Comparison of ENCODE assay signal across 19 cellular contexts in the genomic region with DNA sequence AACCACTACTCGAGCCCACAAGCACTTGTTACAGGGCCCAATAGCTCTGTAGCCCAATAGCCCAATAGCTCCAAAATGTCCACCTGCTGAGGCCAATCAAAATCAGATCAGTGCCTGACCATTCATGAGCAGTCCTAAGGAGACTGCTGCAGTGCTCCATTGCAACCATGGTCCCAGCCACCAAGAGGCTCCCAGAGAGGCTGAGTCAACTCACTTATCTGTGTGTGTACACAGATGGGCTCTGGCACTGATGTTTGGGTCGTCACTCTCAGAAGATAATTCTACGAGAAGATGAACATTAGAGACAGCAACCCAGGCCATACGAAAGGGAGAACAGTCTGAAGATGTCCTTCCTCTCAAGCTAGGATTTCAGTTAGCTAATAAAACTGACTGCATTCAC. TPM values are rescaled to one million over a fixed set of nuclear protein-coding genes. Genes with fewer than 3 reads are reported as not detected.
DNase-seq lines count a peak whose midpoint lies in the region; ATAC-seq, FAIRE-seq and TF ChIP-seq lines count a peak whose summit lies in the region.
"Had no signal": no experiment of that assay in that cellular context is flagged by ENCODE, and none has a peak within 500 bp of the region (broad histone marks: within the 10 kb centered on the region; RNA-seq: fewer than 3 reads in every experiment).

No MANE protein-coding gene starts in this region.

- H3K4me3 ChIP-seq in bronchial epithelial cell (ENCODE audit: low read depth, low read length) = no peak overlapping the region
- H3K4me3 ChIP-seq: A549, GM23248, HAP-1 had no signal

- no peak for ATAC-seq in GM21515 (IDR thresholded peaks at IDR 0.05; ENCODE audit: unreplicated experiment)
- ATAC-seq in stimulated activated effector memory CD8-positive, alpha-beta T cell treated with anti-CD3 and anti-CD28 coated beads, Interleukin-12 subunit alpha, Interleukin-12 subunit beta, amount 100 ng/mL, for 72 hours = no peak
- ATAC-seq: A549 had no signal

- no peaks in the 10 kb centered on the region for H3K36me3 ChIP-seq in bronchial epithelial cell (ENCODE audit: control insufficient read depth, insufficient read depth, low read length)
- H3K36me3 ChIP-seq: HAP-1 had no signal

- TF ChIP-seq CTCF in bronchial epithelial cell (IDR thresholded peaks at IDR 0.05; ENCODE audit: insufficient read depth, low read length, severe bottlenecking) = no peak

- no peak overlapping the region for H3K4me3 Mint-ChIP-seq in stimulated activated effector memory CD8-positive, alpha-beta T cell treated with anti-CD3 and anti-CD28 coated beads, Interleukin-12 subunit alpha, Interleukin-12 subunit beta, amount 100 ng/mL, for 72 hours
- H3K4me3 Mint-ChIP-seq: CD4-positive, alpha-beta T cell had no signal

- DNase-seq in HUDEP-2 (lab: John Stamatoyannopoulos, UW; ENCODE audit: unreplicated experiment in 76 of 76) = peak in 62 of 76 experiments; percentile 3 to 70 (median 32)
- DNase-seq in OCI-M1 (lab: John Stamatoyannopoulos, UW) = peak; percentile 48
- no peak for DNase-seq in bronchial epithelial cell (ENCODE audit: low read depth)
- DNase-seq in myocyte (ENCODE audit: low read depth) = peak; percentile 83
- DNase-seq in HCEC 1CT = no peak
- no peak for DNase-seq in stimulated activated effector memory CD8-positive, alpha-beta T cell treated with anti-CD3 and anti-CD28 coated beads, Interleukin-12 subunit alpha, Interleukin-12 subunit beta, amount 100 ng/mL, for 72 hours (ENCODE audit: low spot score in 2 of 2)
- DNase-seq: AML-193; CD4-positive, alpha-beta T cell; DMS79 treated with DMSO at 0.1 percent for 48 hours; GF-D8; GM23248 had no signal

- no peaks in the 10 kb centered on the region for H3K36me3 Mint-ChIP-seq in stimulated activated effector memory CD8-positive, alpha-beta T cell treated with anti-CD3 and anti-CD28 coated beads, Interleukin-12 subunit alpha, Interleukin-12 subunit beta, amount 100 ng/mL, for 72 hours

- H3K4me1 Mint-ChIP-seq in stimulated activated effector memory CD8-positive, alpha-beta T cell treated with anti-CD3 and anti-CD28 coated beads, Interleukin-12 subunit alpha, Interleukin-12 subunit beta, amount 100 ng/mL, for 72 hours = peaks cover 15% of the 10 kb centered on the region

- H3K27ac Mint-ChIP-seq in stimulated activated effector memory CD8-positive, alpha-beta T cell treated with anti-CD3 and anti-CD28 coated beads, Interleukin-12 subunit alpha, Interleukin-12 subunit beta, amount 100 ng/mL, for 72 hours = no peak overlapping the region
- H3K27ac Mint-ChIP-seq: CD4-positive, alpha-beta T cell had no signal

- FAIRE-seq in bronchial epithelial cell (lab: Jason Lieb, UNC) = peak; percentile 13
- FAIRE-seq: A549, D721Med, GM19239 had no signal

- no peaks in the 10 kb centered on the region for H3K9me3 Mint-ChIP-seq in stimulated activated effector memory CD8-positive, alpha-beta T cell treated with anti-CD3 and anti-CD28 coated beads, Interleukin-12 subunit alpha, Interleukin-12 subunit beta, amount 100 ng/mL, for 72 hours
- H3K9me3 Mint-ChIP-seq: CD4-positive, alpha-beta T cell had no signal

- no peaks in the 10 kb centered on the region for H3K27me3 ChIP-seq in bronchial epithelial cell (ENCODE audit: control insufficient read depth, insufficient read depth, low read length)

RNA-seq across cellular contexts. Expression of gene SERP2, which starts 38.2 kb away (rescaled TPM):
- total RNA-seq in bronchial epithelial cell (0.77 and 1.1 TPM in 2 replicates), myocyte (1.9 and 2.0 TPM in 2 replicates)
- 3.6 TPM for polyA plus RNA-seq in myocyte (2012)
- total RNA-seq: Caco-2; CD4-positive, alpha-beta T cell; H4; HT1080 had no signal
- polyA plus RNA-seq: A549 had no signal

Comparison
In these comparisons a context has a peak if more than half of its experiments do, and no peak if none do; other contexts are left out.
1. DNase-seq: peak in HUDEP-2 (62 of 76), OCI-M1 (single experiment) and myocyte (single experiment); none in bronchial epithelial cell (single experiment), HCEC 1CT (single experiment) and stimulated activated effector memory CD8-positive, alpha-beta T cell treated with anti-CD3 and anti-CD28 coated beads, Interleukin-12 subunit alpha, Interleukin-12 subunit beta, amount 100 ng/mL, for 72 hours (0 of 2).